In the genomic region with DNA sequence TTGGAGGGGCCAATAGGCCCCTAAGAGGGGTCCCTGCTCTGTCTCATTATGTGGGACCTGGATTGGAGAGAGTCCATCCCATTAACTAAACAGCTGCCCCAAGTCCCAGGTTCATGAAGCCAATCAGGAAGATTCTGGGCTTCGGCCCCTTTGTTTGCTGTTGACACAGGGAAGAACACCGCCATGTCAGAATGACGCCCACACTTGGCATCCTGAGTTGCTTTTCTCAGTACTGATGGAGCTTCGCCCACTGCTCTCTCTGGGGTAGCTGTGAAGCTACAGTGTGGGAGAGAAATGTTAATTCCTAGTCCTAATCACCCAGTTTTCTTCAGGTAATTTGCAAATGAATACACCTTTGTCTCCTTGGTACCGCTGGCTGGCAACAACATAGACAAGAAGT, we compare ENCODE assay signal across 23 cellular contexts.
A peak's percentile ranks its signal among the peaks of the same experiment; 100 is the strongest.
DNase-seq lines count a peak whose midpoint lies in the region; TF ChIP-seq lines count a peak whose summit lies in the region.
"Had no signal": no experiment of that assay in that cellular context is flagged by ENCODE, and none has a peak within 500 bp of the region (broad histone marks: within the 10 kb centered on the region; RNA-seq: fewer than 3 reads in every experiment).

No MANE protein-coding gene starts in this region.

- TF ChIP-seq CTCF in osteocyte (IDR thresholded peaks at IDR 0.05) (no peak), thyroid gland (IDR thresholded peaks at IDR 0.05) (no peak)

- H3K27me3 ChIP-seq in HUES64 (ENCODE audit: insufficient read depth, low read length) (no peaks in the 10 kb centered on the region), thyroid gland (no peaks in the 10 kb centered on the region)
- H3K27me3 ChIP-seq: BLaER1, MG63 had no signal

- DNase-seq in Ammon's horn (ENCODE audit: low spot score), result peak; percentile 53
- DNase-seq in head of caudate nucleus, result peak in 39 of 42 donors; percentile 6 to 86 (median 45)
- DNase-seq in osteocyte (ENCODE audit: extremely low spot score, unreplicated experiment), result peak; percentile 51
- DNase-seq in thyroid gland, result no peak
- DNase-seq in GM03348 (ENCODE audit: low spot score), result no peak
- DNase-seq in DMS153 treated with DMSO at 0.1 percent for 48 hours (lab: John Stamatoyannopoulos, UW; ENCODE audit: unreplicated experiment), result no peak
- DNase-seq: CD4-positive, CD25-positive, alpha-beta regulatory T cell; DMS153; GM23248; HCEC 1CT; IMR-90; KG1; MG63; NCI-H1105 treated with DMSO at 0.1 percent for 48 hours; NCI-H2029; NCI-H446 treated with DMSO at 0.1 percent for 48 hours; NCI-H526; NCI-H82; NK-92 treated with Interleukin-12 subunit alpha and Interleukin-12 subunit beta, amount 100 ng/mL, for 24 hours; SHP77 had no signal

- H3K9ac ChIP-seq in HUES64 (ENCODE audit: low read depth, low read length), result no peak overlapping the region
- H3K9ac ChIP-seq: BLaER1, GM23248 had no signal

- no peaks in the 10 kb centered on the region for H3K36me3 ChIP-seq in HUES64 (ENCODE audit: insufficient read depth, low read length)
- H3K36me3 ChIP-seq in thyroid gland, result no peaks in the 10 kb centered on the region
- H3K36me3 ChIP-seq: BLaER1, MG63 had no signal

- no peaks in the 10 kb centered on the region for H3K27me3 Mint-ChIP-seq in osteocyte (ENCODE audit: unreplicated experiment)
- H3K27me3 Mint-ChIP-seq: CD4-positive, CD25-positive, alpha-beta regulatory T cell had no signal

- H3K27ac ChIP-seq in HUES64 (ENCODE audit: low read depth, low read length), result peak overlapping the region; percentile 24; the same call in 1 of the 2 replicates
- no peak overlapping the region for H3K27ac ChIP-seq in thyroid gland
- H3K27ac ChIP-seq: BLaER1, GM23248, RWPE1 had no signal

- H3K9me3 ChIP-seq in HUES64 (ENCODE audit: insufficient read depth, low read depth, low read length) (peaks cover 8% of the 10 kb centered on the region), thyroid gland (no peaks in the 10 kb centered on the region)
- H3K9me3 ChIP-seq: MG63 had no signal

- H3K4me3 ChIP-seq in HUES64 (ENCODE audit: low read length), result no peak overlapping the region
- H3K4me3 ChIP-seq in thyroid gland (replicated peaks in 1 of 3), result no peak overlapping the region
- H3K4me3 ChIP-seq: BLaER1, GM23248, MG63 had no signal

- no peak overlapping the region for H3K4me3 Mint-ChIP-seq in osteocyte (ENCODE audit: unreplicated experiment)
- H3K4me3 Mint-ChIP-seq: CD4-positive, CD25-positive, alpha-beta regulatory T cell had no signal

- no peaks in the 10 kb centered on the region for H3K36me3 Mint-ChIP-seq in osteocyte (ENCODE audit: unreplicated experiment)
- H3K36me3 Mint-ChIP-seq: CD4-positive, CD25-positive, alpha-beta regulatory T cell had no signal

- TF ChIP-seq POLR2A in thyroid gland (IDR thresholded peaks at IDR 0.05), result no peak

- H3K9me3 Mint-ChIP-seq in osteocyte (ENCODE audit: unreplicated experiment), result peaks cover 50% of the 10 kb centered on the region

- 81% methylated on average over 4 of the region's 5 CpGs for WGBS in HUES64
- WGBS in thyroid gland, 2 donors, result 89 to 92% methylated on average over 5 of the region's 5 CpGs

- H3K4me1 Mint-ChIP-seq in osteocyte (ENCODE audit: unreplicated experiment), result no peaks in the 10 kb centered on the region
- H3K4me1 Mint-ChIP-seq: CD4-positive, CD25-positive, alpha-beta regulatory T cell had no signal

- H3K27ac Mint-ChIP-seq in osteocyte (ENCODE audit: unreplicated experiment), result no peak overlapping the region
- H3K27ac Mint-ChIP-seq: CD4-positive, CD25-positive, alpha-beta regulatory T cell had no signal

- H3K4me1 ChIP-seq in HUES64 (ENCODE audit: insufficient read depth, low read length), result peaks cover 10% of the 10 kb centered on the region
- no peaks in the 10 kb centered on the region for H3K4me1 ChIP-seq in thyroid gland

- intact Hi-C loops in head of caudate nucleus (cut with DNase I) (no loop called here), thyroid gland (cut with DNase I) (no loop called here)

Comparison
In these comparisons a context has a peak if more than half of its experiments do, and no peak if none do; other contexts are left out.
1. DNase-seq: peak in Ammon's horn (single experiment), head of caudate nucleus (39 of 42) and osteocyte (single experiment); none in thyroid gland (0 of 2), GM03348 (single experiment) and DMS153 treated with DMSO at 0.1 percent for 48 hours (single experiment).